Comparison of ENCODE assay signal across 1 cellular context in the genomic region with DNA sequence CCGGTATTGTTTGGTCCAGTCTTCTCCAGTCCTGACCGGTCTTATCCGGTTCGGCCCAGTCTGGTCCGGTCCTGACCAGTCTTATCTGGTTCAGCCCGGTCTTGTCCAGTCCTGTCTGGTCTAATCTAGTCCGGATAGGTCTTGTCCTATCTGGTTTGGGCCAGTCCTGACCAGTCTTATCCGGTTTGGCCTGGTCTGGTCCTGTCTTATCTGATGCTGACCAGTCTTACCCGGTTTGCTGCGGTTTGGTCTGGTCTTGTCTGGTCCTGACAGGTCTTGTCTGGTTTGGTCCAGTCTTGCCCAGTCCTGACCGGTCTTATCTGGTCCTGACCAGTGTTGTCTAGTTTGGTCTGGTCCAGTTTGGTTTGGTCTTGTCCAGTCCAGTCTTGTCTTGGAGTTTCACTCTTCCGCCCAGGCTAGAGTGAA.
TF ChIP-seq lines count a peak whose summit lies in the region.

No MANE protein-coding gene starts in this region.

TF ChIP-seq in K562, 482 proteins besides CTCF, POLR2A, EP300 and RAD21 (continued from another document and continues in another):
- TF ChIP-seq, protein P1, sequence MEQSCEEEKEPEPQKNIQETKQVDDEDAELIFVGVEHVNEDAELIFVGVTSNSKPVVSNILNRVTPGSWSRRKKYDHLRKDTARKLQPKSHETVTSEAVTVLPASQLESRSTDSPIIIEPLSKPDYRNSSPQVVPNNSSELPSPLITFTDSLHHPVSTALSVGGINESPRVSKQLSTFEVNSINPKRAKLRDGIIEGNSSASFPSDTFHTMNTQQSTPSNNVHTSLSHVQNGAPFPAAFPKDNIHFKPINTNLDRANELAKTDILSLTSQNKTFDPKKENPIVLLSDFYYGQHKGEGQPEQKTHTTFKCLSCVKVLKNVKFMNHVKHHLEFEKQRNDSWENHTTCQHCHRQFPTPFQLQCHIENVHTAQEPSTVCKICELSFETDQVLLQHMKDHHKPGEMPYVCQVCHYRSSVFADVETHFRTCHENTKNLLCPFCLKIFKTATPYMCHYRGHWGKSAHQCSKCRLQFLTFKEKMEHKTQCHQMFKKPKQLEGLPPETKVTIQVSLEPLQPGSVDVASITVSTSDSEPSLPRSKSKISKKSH (CRISPR knock-in tag; IDR thresholded peaks at IDR 0.05) = no peak
- TF ChIP-seq ZNF121 (CRISPR knock-in tag; conservative IDR thresholded peaks at IDR 0.05) = no peak
- TF ChIP-seq SIN3A (IDR thresholded peaks at IDR 0.05; ENCODE audit: borderline replicate concordance in 2 of 2, control insufficient read depth in 1 of 2, low read depth in 2 of 2, low read length in 2 of 2) = no peak
- TF ChIP-seq, protein P2, sequence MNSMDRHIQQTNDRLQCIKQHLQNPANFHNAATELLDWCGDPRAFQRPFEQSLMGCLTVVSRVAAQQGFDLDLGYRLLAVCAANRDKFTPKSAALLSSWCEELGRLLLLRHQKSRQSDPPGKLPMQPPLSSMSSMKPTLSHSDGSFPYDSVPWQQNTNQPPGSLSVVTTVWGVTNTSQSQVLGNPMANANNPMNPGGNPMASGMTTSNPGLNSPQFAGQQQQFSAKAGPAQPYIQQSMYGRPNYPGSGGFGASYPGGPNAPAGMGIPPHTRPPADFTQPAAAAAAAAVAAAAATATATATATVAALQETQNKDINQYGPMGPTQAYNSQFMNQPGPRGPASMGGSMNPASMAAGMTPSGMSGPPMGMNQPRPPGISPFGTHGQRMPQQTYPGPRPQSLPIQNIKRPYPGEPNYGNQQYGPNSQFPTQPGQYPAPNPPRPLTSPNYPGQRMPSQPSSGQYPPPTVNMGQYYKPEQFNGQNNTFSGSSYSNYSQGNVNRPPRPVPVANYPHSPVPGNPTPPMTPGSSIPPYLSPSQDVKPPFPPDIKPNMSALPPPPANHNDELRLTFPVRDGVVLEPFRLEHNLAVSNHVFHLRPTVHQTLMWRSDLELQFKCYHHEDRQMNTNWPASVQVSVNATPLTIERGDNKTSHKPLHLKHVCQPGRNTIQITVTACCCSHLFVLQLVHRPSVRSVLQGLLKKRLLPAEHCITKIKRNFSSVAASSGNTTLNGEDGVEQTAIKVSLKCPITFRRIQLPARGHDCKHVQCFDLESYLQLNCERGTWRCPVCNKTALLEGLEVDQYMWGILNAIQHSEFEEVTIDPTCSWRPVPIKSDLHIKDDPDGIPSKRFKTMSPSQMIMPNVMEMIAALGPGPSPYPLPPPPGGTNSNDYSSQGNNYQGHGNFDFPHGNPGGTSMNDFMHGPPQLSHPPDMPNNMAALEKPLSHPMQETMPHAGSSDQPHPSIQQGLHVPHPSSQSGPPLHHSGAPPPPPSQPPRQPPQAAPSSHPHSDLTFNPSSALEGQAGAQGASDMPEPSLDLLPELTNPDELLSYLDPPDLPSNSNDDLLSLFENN (IDR thresholded peaks at IDR 0.05; ENCODE audit: low read depth in 2 of 2, low read length in 2 of 2) = no peak
- no peak for TF ChIP-seq SIX5 (IDR thresholded peaks at IDR 0.05; ENCODE audit: borderline replicate concordance in 1 of 2, insufficient read depth in 1 of 2, low read depth in 1 of 2, low read length in 2 of 2)
- TF ChIP-seq ZNF184 (CRISPR knock-in tag; IDR thresholded peaks at IDR 0.05) = no peak
- no peak for TF ChIP-seq PHF21A (IDR thresholded peaks at IDR 0.05; ENCODE audit: borderline replicate concordance, low read depth)
- no peak for TF ChIP-seq COPS2 (conservative IDR thresholded peaks at IDR 0.05)
- no peak for TF ChIP-seq NCOA2 (IDR thresholded peaks at IDR 0.05; ENCODE audit: partially characterized antibody in 2 of 2)
- TF ChIP-seq BCL6 (CRISPR knock-in tag; IDR thresholded peaks at IDR 0.05) = no peak
- no peak for TF ChIP-seq HNRNPUL1 (IDR thresholded peaks at IDR 0.05; ENCODE audit: low read length)
- TF ChIP-seq U2AF2 (optimal IDR thresholded peaks at IDR 0.05; ENCODE audit: low read depth, low read length) = no peak
- TF ChIP-seq, protein P3, sequence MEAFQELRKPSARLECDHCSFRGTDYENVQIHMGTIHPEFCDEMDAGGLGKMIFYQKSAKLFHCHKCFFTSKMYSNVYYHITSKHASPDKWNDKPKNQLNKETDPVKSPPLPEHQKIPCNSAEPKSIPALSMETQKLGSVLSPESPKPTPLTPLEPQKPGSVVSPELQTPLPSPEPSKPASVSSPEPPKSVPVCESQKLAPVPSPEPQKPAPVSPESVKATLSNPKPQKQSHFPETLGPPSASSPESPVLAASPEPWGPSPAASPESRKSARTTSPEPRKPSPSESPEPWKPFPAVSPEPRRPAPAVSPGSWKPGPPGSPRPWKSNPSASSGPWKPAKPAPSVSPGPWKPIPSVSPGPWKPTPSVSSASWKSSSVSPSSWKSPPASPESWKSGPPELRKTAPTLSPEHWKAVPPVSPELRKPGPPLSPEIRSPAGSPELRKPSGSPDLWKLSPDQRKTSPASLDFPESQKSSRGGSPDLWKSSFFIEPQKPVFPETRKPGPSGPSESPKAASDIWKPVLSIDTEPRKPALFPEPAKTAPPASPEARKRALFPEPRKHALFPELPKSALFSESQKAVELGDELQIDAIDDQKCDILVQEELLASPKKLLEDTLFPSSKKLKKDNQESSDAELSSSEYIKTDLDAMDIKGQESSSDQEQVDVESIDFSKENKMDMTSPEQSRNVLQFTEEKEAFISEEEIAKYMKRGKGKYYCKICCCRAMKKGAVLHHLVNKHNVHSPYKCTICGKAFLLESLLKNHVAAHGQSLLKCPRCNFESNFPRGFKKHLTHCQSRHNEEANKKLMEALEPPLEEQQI (IDR thresholded peaks at IDR 0.05) = no peak
- no peak for TF ChIP-seq ZFX (CRISPR knock-in tag; IDR thresholded peaks at IDR 0.05)
- no peak for TF ChIP-seq GATAD2B (IDR thresholded peaks at IDR 0.05; ENCODE audit: borderline replicate concordance)
- TF ChIP-seq ELF4 (CRISPR knock-in tag; IDR thresholded peaks at IDR 0.05) = no peak
- TF ChIP-seq, protein P4, sequence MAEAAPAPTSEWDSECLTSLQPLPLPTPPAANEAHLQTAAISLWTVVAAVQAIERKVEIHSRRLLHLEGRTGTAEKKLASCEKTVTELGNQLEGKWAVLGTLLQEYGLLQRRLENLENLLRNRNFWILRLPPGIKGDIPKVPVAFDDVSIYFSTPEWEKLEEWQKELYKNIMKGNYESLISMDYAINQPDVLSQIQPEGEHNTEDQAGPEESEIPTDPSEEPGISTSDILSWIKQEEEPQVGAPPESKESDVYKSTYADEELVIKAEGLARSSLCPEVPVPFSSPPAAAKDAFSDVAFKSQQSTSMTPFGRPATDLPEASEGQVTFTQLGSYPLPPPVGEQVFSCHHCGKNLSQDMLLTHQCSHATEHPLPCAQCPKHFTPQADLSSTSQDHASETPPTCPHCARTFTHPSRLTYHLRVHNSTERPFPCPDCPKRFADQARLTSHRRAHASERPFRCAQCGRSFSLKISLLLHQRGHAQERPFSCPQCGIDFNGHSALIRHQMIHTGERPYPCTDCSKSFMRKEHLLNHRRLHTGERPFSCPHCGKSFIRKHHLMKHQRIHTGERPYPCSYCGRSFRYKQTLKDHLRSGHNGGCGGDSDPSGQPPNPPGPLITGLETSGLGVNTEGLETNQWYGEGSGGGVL (CRISPR knock-in tag; IDR thresholded peaks at IDR 0.05) = no peak
- TF ChIP-seq ZSCAN32 (CRISPR knock-in tag; IDR thresholded peaks at IDR 0.05) = no peak
- TF ChIP-seq PRPF4 (IDR thresholded peaks at IDR 0.05; ENCODE audit: insufficient read depth, low read depth, low read length, poor library complexity, severe bottlenecking) = no peak
- TF ChIP-seq ZSCAN29 (IDR thresholded peaks at IDR 0.05) = no peak
- TF ChIP-seq, protein P5, sequence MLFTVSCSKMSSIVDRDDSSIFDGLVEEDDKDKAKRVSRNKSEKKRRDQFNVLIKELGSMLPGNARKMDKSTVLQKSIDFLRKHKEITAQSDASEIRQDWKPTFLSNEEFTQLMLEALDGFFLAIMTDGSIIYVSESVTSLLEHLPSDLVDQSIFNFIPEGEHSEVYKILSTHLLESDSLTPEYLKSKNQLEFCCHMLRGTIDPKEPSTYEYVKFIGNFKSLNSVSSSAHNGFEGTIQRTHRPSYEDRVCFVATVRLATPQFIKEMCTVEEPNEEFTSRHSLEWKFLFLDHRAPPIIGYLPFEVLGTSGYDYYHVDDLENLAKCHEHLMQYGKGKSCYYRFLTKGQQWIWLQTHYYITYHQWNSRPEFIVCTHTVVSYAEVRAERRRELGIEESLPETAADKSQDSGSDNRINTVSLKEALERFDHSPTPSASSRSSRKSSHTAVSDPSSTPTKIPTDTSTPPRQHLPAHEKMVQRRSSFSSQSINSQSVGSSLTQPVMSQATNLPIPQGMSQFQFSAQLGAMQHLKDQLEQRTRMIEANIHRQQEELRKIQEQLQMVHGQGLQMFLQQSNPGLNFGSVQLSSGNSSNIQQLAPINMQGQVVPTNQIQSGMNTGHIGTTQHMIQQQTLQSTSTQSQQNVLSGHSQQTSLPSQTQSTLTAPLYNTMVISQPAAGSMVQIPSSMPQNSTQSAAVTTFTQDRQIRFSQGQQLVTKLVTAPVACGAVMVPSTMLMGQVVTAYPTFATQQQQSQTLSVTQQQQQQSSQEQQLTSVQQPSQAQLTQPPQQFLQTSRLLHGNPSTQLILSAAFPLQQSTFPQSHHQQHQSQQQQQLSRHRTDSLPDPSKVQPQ (CRISPR knock-in tag; IDR thresholded peaks at IDR 0.05; ENCODE audit: borderline replicate concordance) = no peak
- no peak for TF ChIP-seq RBFOX2 (IDR thresholded peaks at IDR 0.05; ENCODE audit: low read depth, low read length)
- no peak for TF ChIP-seq ARHGAP35 (IDR thresholded peaks at IDR 0.05; ENCODE audit: partially characterized antibody)
- TF ChIP-seq NR1H2 (CRISPR knock-in tag; IDR thresholded peaks at IDR 0.05) = no peak
- TF ChIP-seq, protein P6, sequence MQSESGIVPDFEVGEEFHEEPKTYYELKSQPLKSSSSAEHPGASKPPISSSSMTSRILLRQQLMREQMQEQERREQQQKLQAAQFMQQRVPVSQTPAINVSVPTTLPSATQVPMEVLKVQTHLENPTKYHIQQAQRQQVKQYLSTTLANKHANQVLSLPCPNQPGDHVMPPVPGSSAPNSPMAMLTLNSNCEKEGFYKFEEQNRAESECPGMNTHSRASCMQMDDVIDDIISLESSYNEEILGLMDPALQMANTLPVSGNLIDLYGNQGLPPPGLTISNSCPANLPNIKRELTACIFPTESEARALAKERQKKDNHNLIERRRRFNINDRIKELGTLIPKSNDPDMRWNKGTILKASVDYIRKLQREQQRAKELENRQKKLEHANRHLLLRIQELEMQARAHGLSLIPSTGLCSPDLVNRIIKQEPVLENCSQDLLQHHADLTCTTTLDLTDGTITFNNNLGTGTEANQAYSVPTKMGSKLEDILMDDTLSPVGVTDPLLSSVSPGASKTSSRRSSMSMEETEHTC (IDR thresholded peaks at IDR 0.05) = no peak
- no peak for TF ChIP-seq NCOA6 (IDR thresholded peaks at IDR 0.05)
- no peak for TF ChIP-seq NFATC3 (IDR thresholded peaks at IDR 0.05)
- 0 out of 2 replicates have a peak, but pooled peaks have one; percentile 23 for TF ChIP-seq ZNF232 (CRISPR knock-in tag; IDR thresholded peaks at IDR 0.05)
- no peak for TF ChIP-seq RNF2 (IDR thresholded peaks at IDR 0.05)
- TF ChIP-seq, protein P7, sequence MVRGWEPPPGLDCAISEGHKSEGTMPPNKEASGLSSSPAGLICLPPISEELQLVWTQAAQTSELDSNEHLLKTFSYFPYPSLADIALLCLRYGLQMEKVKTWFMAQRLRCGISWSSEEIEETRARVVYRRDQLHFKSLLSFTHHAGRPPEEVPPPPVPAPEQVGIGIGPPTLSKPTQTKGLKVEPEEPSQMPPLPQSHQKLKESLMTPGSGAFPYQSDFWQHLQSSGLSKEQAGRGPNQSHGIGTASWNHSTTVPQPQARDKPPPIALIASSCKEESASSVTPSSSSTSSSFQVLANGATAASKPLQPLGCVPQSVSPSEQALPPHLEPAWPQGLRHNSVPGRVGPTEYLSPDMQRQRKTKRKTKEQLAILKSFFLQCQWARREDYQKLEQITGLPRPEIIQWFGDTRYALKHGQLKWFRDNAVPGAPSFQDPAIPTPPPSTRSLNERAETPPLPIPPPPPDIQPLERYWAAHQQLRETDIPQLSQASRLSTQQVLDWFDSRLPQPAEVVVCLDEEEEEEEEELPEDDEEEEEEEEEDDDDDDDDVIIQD (CRISPR knock-in tag; IDR thresholded peaks at IDR 0.05) = no peak
- TF ChIP-seq, protein P8, sequence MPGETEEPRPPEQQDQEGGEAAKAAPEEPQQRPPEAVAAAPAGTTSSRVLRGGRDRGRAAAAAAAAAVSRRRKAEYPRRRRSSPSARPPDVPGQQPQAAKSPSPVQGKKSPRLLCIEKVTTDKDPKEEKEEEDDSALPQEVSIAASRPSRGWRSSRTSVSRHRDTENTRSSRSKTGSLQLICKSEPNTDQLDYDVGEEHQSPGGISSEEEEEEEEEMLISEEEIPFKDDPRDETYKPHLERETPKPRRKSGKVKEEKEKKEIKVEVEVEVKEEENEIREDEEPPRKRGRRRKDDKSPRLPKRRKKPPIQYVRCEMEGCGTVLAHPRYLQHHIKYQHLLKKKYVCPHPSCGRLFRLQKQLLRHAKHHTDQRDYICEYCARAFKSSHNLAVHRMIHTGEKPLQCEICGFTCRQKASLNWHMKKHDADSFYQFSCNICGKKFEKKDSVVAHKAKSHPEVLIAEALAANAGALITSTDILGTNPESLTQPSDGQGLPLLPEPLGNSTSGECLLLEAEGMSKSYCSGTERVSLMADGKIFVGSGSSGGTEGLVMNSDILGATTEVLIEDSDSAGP (CRISPR knock-in tag; IDR thresholded peaks at IDR 0.05) = no peak
- no peak for TF ChIP-seq ETV6 (IDR thresholded peaks at IDR 0.05; ENCODE audit: borderline replicate concordance in 1 of 2, low read depth in 2 of 2, low read length in 1 of 2)
- peak; percentile 70; the same call in 1 of the 2 replicates for TF ChIP-seq ETV6 (CRISPR knock-in tag; IDR thresholded peaks at IDR 0.05; ENCODE audit: borderline replicate concordance)
- TF ChIP-seq SMAD2 (IDR thresholded peaks at IDR 0.05; ENCODE audit: low read depth, low read length) = no peak
- no peak for TF ChIP-seq ZNF347 (CRISPR knock-in tag; IDR thresholded peaks at IDR 0.05; ENCODE audit: low read depth)
- TF ChIP-seq SOX6 (IDR thresholded peaks at IDR 0.05) = peak; percentile 45; the same call in 1 of the 2 replicates
- TF ChIP-seq, protein P9, sequence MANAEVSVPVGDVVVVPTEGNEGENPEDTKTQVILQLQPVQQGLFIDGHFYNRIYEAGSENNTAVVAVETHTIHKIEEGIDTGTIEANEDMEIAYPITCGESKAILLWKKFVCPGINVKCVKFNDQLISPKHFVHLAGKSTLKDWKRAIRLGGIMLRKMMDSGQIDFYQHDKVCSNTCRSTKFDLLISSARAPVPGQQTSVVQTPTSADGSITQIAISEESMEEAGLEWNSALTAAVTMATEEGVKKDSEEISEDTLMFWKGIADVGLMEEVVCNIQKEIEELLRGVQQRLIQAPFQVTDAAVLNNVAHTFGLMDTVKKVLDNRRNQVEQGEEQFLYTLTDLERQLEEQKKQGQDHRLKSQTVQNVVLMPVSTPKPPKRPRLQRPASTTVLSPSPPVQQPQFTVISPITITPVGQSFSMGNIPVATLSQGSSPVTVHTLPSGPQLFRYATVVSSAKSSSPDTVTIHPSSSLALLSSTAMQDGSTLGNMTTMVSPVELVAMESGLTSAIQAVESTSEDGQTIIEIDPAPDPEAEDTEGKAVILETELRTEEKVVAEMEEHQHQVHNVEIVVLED (CRISPR knock-in tag; IDR thresholded peaks at IDR 0.05) = no peak
- no peak for TF ChIP-seq NONO (IDR thresholded peaks at IDR 0.05; ENCODE audit: low read depth in 2 of 2, low read length in 1 of 2)
- no peak for TF ChIP-seq XRCC4 (IDR thresholded peaks at IDR 0.05; ENCODE audit: extremely low read depth, insufficient read depth, insufficient read length)
- no peak for TF ChIP-seq ZNF699 (CRISPR knock-in tag; IDR thresholded peaks at IDR 0.05; ENCODE audit: insufficient replicate concordance)
